1 cellular context compared by ENCODE assay signal in genomic region chr4:124278477-124278876, GRCh38.
A peak's percentile ranks its signal among the peaks of the same experiment; 100 is the strongest.
TF ChIP-seq lines count a peak whose summit lies in the region.

No MANE protein-coding gene starts in this region.

TF ChIP-seq in SK-N-SH, 30 proteins besides CTCF, POLR2A, EP300 and RAD21 (continued from another document):
- no peak for TF ChIP-seq REST (IDR thresholded peaks at IDR 0.05; ENCODE audit: low read depth, low read length)
- TF ChIP-seq RFX5 (IDR thresholded peaks at IDR 0.05; ENCODE audit: low read length): no peak
- TF ChIP-seq FOXJ3 (CRISPR knock-in tag; IDR thresholded peaks at IDR 0.05): no peak
- TF ChIP-seq NRF1 (IDR thresholded peaks at IDR 0.05; ENCODE audit: low read depth, low read length): no peak
- TF ChIP-seq JUND (IDR thresholded peaks at IDR 0.05): peak; percentile 54
- no peak for TF ChIP-seq EZH2phosphoT487 (IDR thresholded peaks at IDR 0.05; ENCODE audit: borderline replicate concordance, low read depth)
- TF ChIP-seq SMC3 (IDR thresholded peaks at IDR 0.05; ENCODE audit: low read depth, low read length): no peak
- no peak for TF ChIP-seq GABPA (IDR thresholded peaks at IDR 0.05; ENCODE audit: low read depth)
- no peak for TF ChIP-seq MXI1 (IDR thresholded peaks at IDR 0.05; ENCODE audit: low read depth, low read length)
- TF ChIP-seq FOXM1 (IDR thresholded peaks at IDR 0.05; ENCODE audit: low read depth): peak; percentile 71; the same call in 1 of the 2 replicates
- TF ChIP-seq MAX (IDR thresholded peaks at IDR 0.05; ENCODE audit: low read depth): no peak
- TF ChIP-seq USF2 (IDR thresholded peaks at IDR 0.05; ENCODE audit: borderline replicate concordance, low read depth, low read length): no peak
